In genomic region chr1:17108360-17108759, GRCh38 we compare ENCODE assay signal across 23 cellular contexts.
"Had no signal": no experiment of that assay in that cellular context is flagged by ENCODE, and none has a peak within 500 bp of the region (broad histone marks: within the 10 kb centered on the region; RNA-seq: fewer than 3 reads in every experiment).

No MANE protein-coding gene starts in this region.

- H3K9me3 Mint-ChIP-seq: immature natural killer cell; mesothelial cell of epicardium; nephron progenitor cell; stimulated activated effector memory CD8-positive, alpha-beta T cell treated with anti-CD3 and anti-CD28 coated beads, Interleukin-12 subunit alpha, Interleukin-12 subunit beta, amount 100 ng/mL, for 72 hours had no signal

- H3K27ac ChIP-seq: heart right ventricle, lower lobe of right lung, prostate gland, SJCRH30, stomach, thoracic aorta had no signal

- H3K27me3 ChIP-seq: SJCRH30 had no signal

- H3K27ac Mint-ChIP-seq: activated naive CD8-positive, alpha-beta T cell; immature natural killer cell; mesothelial cell of epicardium; nephron progenitor cell; stimulated activated effector memory CD8-positive, alpha-beta T cell treated with anti-CD3 and anti-CD28 coated beads, Interleukin-12 subunit alpha, Interleukin-12 subunit beta, amount 100 ng/mL, for 72 hours; T-helper 17 cell had no signal

- H3K27me3 Mint-ChIP-seq: activated naive CD8-positive, alpha-beta T cell had no signal

- H3K9me3 ChIP-seq: heart right ventricle, lower lobe of right lung, prostate gland, SJCRH30, stomach, thoracic aorta had no signal

- H3K36me3 Mint-ChIP-seq: activated naive CD8-positive, alpha-beta T cell; immature natural killer cell; mesothelial cell of epicardium; stimulated activated effector memory CD8-positive, alpha-beta T cell treated with anti-CD3 and anti-CD28 coated beads, Interleukin-12 subunit alpha, Interleukin-12 subunit beta, amount 100 ng/mL, for 72 hours had no signal

- H3K4me1 Mint-ChIP-seq: immature natural killer cell; stimulated activated effector memory CD8-positive, alpha-beta T cell treated with anti-CD3 and anti-CD28 coated beads, Interleukin-12 subunit alpha, Interleukin-12 subunit beta, amount 100 ng/mL, for 72 hours had no signal

- H3K4me3 ChIP-seq: heart right ventricle, lower lobe of right lung, prostate gland, SJCRH30, skin epidermis, stomach, thoracic aorta had no signal

- H3K4me1 ChIP-seq: heart right ventricle, lower lobe of right lung, prostate gland, stomach had no signal

- ATAC-seq: heart right ventricle; left cardiac atrium; lower lobe of right lung; stimulated activated effector memory CD8-positive, alpha-beta T cell treated with anti-CD3 and anti-CD28 coated beads, Interleukin-12 subunit alpha, Interleukin-12 subunit beta, amount 100 ng/mL, for 72 hours; T-helper 17 cell had no signal

- DNase-seq: activated CD4-positive, alpha-beta T cell treated with anti-CD3 and anti-CD28 coated beads for 1 hour; activated CD4-positive, alpha-beta T cell treated with anti-CD3 and anti-CD28 coated beads, Interleukin-2, amount 50 U/mL, for 48 hours; activated T-cell treated with anti-CD3 and anti-CD28 coated beads for 4 hours; amniotic stem cell; cortex of kidney; effector CD8-positive, alpha-beta T cell; heart right ventricle; immature natural killer cell; left cardiac atrium; lower lobe of right lung; nephron progenitor cell; right cardiac atrium; SJCRH30; stimulated activated CD4-positive, alpha-beta T cell treated with anti-CD3 and anti-CD28 coated beads, Interleukin-4, amount 100 ng/mL, for 1 hour; stomach; T-helper 17 cell; WERI-Rb-1 had no signal

- H3K4me3 Mint-ChIP-seq: activated naive CD8-positive, alpha-beta T cell; immature natural killer cell; mesothelial cell of epicardium; nephron progenitor cell; stimulated activated effector memory CD8-positive, alpha-beta T cell treated with anti-CD3 and anti-CD28 coated beads, Interleukin-12 subunit alpha, Interleukin-12 subunit beta, amount 100 ng/mL, for 72 hours; T-helper 17 cell had no signal

- H3K36me3 ChIP-seq: heart right ventricle, lower lobe of right lung, prostate gland, SJCRH30, stomach, thoracic aorta, WERI-Rb-1 had no signal
